In the genomic region with DNA sequence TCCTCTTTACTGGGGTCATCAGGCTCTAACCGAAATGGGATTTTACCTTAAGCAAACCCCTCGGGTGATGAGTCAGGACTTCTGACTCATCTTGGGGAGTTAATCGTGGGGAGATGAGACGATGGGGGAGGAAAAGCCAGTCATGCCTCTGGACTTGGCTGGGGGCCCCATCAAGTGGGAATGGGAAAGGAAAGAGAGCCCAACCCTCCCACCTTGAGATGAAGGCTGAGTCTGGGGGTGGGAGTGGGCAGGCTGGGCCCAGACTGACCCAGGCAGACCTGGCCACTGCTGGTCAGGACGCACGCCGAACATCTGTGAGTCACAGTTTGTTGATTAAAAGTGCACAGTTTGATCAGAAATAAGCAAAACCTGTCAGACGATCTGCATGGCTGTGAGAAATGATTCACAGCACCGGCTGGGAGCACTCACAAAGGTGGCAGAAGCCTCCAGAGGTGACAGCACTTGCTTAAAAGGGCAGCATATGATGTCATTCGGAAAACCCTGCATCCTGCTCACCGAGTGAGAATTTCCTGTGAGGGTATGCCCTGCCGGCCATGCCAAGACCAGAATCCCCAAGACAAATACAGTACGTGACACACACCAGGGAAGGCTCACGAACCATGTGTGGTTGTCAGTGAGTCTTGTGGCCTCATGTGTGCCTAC, we compare ENCODE assay signal across 7 cellular contexts. TPM values are rescaled to one million over a fixed set of nuclear protein-coding genes. Genes with fewer than 3 reads are reported as not detected.
DNase-seq lines count a peak whose midpoint lies in the region; ATAC-seq and TF ChIP-seq lines count a peak whose summit lies in the region.

No MANE protein-coding gene starts in this region.

- intact Hi-C loops in PC-9 (cut with micrococcal nuclease; ENCODE audit: unreplicated experiment), result loop anchor here (1.0 to 5.0 kb wide), 4 partner anchors 9 to 113 kb away; a partner anchor contains a TSS

- CTCF ChIA-PET in PC-9 (lab: Charles Lee), result no interaction called here

- H2AFZ ChIP-seq in PC-9, result no peak overlapping the region

- H3K9me3 Mint-ChIP-seq in HFFc6, result peaks cover 7% of the 10 kb centered on the region; the same call in 1 of the 2 replicates
- no peaks in the 10 kb centered on the region for H3K9me3 Mint-ChIP-seq in progenitor cell of endocrine pancreas (ENCODE audit: low read depth)

- H3K4me3 ChIP-seq in PC-9 (no peak overlapping the region), choroid plexus epithelial cell (ENCODE audit: low read depth, low read length) (no peak overlapping the region)

- H3K4me3 Mint-ChIP-seq in HFFc6 (peak overlapping the region; percentile 71), progenitor cell of endocrine pancreas (ENCODE audit: low read depth) (no peak overlapping the region)

- H4K20me1 ChIP-seq in PC-9 (ENCODE audit: insufficient read depth), result no peaks in the 10 kb centered on the region; the same call in 1 of the 2 replicates

- TF ChIP-seq CTCF in HFFc6 (IDR thresholded peaks at IDR 0.05), result 0 out of 2 replicates have a peak, but pooled peaks have one; percentile 7
- TF ChIP-seq CTCF in PC-9 (conservative IDR thresholded peaks at IDR 0.05), result no peak
- TF ChIP-seq CTCF in choroid plexus epithelial cell (conservative IDR thresholded peaks at IDR 0.05; ENCODE audit: low read depth, low read length), result no peak
- TF ChIP-seq CTCF in progenitor cell of endocrine pancreas (IDR thresholded peaks at IDR 0.05; ENCODE audit: unreplicated experiment), result no peak

- H3K27me3 Mint-ChIP-seq in HFFc6 (ENCODE audit: insufficient read depth) (peaks cover 10% of the 10 kb centered on the region), progenitor cell of endocrine pancreas (no peaks in the 10 kb centered on the region)

- no peaks in the 10 kb centered on the region for H3K9me3 ChIP-seq in PC-9 (ENCODE audit: insufficient read depth, low read depth)

- peak; percentile 95 for DNase-seq in HFFc6
- DNase-seq in PC-9, result peak; percentile 70 to 95
- DNase-seq in choroid plexus epithelial cell (ENCODE audit: low read depth), result peak; percentile 96
- no peak for DNase-seq in progenitor cell of endocrine pancreas (ENCODE audit: low spot score, unreplicated experiment)
- DNase-seq in anterior cingulate cortex (lab: John Stamatoyannopoulos, UW), result no peak
- DNase-seq in NCI-H748 treated with DMSO at 0.1 percent for 48 hours (lab: John Stamatoyannopoulos, UW), result no peak

- ATAC-seq in GM18520 (IDR thresholded peaks at IDR 0.05; ENCODE audit: unreplicated experiment), result peak; percentile 75

- H3K9me2 ChIP-seq in PC-9 (ENCODE audit: insufficient read depth), result no peaks in the 10 kb centered on the region

- H3K27ac ChIP-seq in PC-9, result peak overlapping the region; percentile 76

- H3K4me1 ChIP-seq in PC-9 (replicated peaks; ENCODE audit: insufficient read depth), result peaks cover 29% of the 10 kb centered on the region

- H3K27me3 ChIP-seq in PC-9 (ENCODE audit: insufficient read depth, low read depth), result no peaks in the 10 kb centered on the region

- peaks cover 8% of the 10 kb centered on the region; the same call in 1 of the 2 replicates for H3K36me3 ChIP-seq in PC-9 (ENCODE audit: low read depth)

- H3K36me3 Mint-ChIP-seq in HFFc6 (ENCODE audit: low read depth), result peaks cover 43% of the 10 kb centered on the region
- peaks cover 33% of the 10 kb centered on the region for H3K36me3 Mint-ChIP-seq in progenitor cell of endocrine pancreas (ENCODE audit: insufficient read depth)

- H3K4me2 ChIP-seq in PC-9, result peak overlapping the region; percentile 60

- POLR2A ChIA-PET in PC-9 (lab: Charles Lee; ENCODE audit: unreplicated experiment), result no interaction called here

- peaks cover 31% of the 10 kb centered on the region for H3K79me2 ChIP-seq in PC-9 (ENCODE audit: low read depth)

- peaks cover 64% of the 10 kb centered on the region for H3K4me1 Mint-ChIP-seq in HFFc6 (ENCODE audit: low read depth)
- peaks cover 11% of the 10 kb centered on the region for H3K4me1 Mint-ChIP-seq in progenitor cell of endocrine pancreas (ENCODE audit: low read depth)

- peaks cover 30% of the 10 kb centered on the region for H3F3A ChIP-seq in PC-9 (ENCODE audit: insufficient read depth, low read depth)

- peak overlapping the region; percentile 94 for H3K27ac Mint-ChIP-seq in HFFc6
- peak overlapping the region; percentile 47 for H3K27ac Mint-ChIP-seq in progenitor cell of endocrine pancreas

- no TSS peak for BruUV-seq in PC-9 (replicated peaks; lab: Mats Ljungman, UMichigan)

RNA-seq across cellular contexts. Expression of a gene that starts 50.0 kb away (rescaled TPM):
- 10 to 100 TPM; 29.1 to 35.0 (median 32.9) TPM for total RNA-seq in HFFc6 (2021; fragmentation: NEBNext Ultra II Directional; extraction: Animal tissue kit (Norgen Biotek cat#: 25700))
- total RNA-seq in PC-9 (2021) (12.7 and 14.9 TPM in 2 replicates), progenitor cell of endocrine pancreas (29.1 and 32.5 TPM in 2 replicates)

Comparison
In these comparisons a context has a peak if more than half of its experiments do, and no peak if none do; other contexts are left out.
1. DNase-seq: peak in HFFc6 (single experiment), PC-9 (2 of 2) and choroid plexus epithelial cell (single experiment); none in progenitor cell of endocrine pancreas (single experiment), anterior cingulate cortex (0 of 58) and NCI-H748 treated with DMSO at 0.1 percent for 48 hours (single experiment).